9 cellular contexts compared by ENCODE assay signal in the genomic region with DNA sequence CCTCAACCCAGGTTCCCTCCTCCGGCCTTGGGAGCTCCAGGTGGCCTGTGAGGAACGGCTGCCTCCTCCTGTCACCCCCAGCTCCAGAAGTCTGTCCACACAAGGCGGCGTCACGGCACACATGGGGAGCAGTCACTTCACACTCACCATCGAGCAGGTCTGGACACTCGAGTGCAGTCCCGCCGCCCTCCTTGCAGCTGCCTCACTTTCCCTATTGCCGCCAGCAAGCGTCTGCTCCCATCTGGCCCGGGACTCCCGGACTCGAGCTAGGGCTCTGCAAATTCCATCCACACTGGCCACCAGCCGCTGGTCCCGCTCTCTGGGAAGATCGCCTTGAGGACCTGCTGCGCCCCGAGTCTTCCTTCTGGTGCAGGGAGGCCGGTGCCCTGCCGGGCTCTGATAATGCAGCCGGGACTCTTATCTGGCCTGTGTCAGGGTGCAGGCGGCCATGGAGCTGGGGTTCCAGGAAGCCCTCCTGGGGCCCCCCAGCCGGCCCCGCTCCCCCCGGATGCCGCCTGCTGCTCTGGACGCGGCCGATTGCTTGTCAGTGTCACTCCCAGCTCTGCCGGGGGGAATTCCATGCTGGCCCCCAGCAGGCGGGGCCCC. TPM values are rescaled to one million over a fixed set of nuclear protein-coding genes. Genes with fewer than 3 reads are reported as not detected.
DNase-seq lines count a peak whose midpoint lies in the region; ATAC-seq and TF ChIP-seq lines count a peak whose summit lies in the region.
"Had no signal": no experiment of that assay in that cellular context is flagged by ENCODE, and none has a peak within 500 bp of the region (broad histone marks: within the 10 kb centered on the region; RNA-seq: fewer than 3 reads in every experiment).

A gene with protein sequence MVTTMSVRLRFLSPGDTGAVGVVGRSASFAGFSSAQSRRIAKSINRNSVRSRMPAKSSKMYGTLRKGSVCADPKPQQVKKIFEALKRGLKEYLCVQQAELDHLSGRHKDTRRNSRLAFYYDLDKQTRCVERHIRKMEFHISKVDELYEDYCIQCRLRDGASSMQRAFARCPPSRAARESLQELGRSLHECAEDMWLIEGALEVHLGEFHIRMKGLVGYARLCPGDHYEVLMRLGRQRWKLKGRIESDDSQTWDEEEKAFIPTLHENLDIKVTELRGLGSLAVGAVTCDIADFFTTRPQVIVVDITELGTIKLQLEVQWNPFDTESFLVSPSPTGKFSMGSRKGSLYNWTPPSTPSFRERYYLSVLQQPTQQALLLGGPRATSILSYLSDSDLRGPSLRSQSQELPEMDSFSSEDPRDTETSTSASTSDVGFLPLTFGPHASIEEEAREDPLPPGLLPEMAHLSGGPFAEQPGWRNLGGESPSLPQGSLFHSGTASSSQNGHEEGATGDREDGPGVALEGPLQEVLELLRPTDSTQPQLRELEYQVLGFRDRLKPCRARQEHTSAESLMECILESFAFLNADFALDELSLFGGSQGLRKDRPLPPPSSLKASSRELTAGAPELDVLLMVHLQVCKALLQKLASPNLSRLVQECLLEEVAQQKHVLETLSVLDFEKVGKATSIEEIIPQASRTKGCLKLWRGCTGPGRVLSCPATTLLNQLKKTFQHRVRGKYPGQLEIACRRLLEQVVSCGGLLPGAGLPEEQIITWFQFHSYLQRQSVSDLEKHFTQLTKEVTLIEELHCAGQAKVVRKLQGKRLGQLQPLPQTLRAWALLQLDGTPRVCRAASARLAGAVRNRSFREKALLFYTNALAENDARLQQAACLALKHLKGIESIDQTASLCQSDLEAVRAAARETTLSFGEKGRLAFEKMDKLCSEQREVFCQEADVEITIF (minus strand): TSS at position 564 of the 606 bp plus-strand sequence. CDS start 414 bp downstream, at position 150.

- no peak within 1 kb of the TSS for H4K8ac ChIP-seq in trophoblast cell (ENCODE audit: low read depth, low read length)

- peaks cover 10% of the 10 kb centered on the region for H3K4me1 Mint-ChIP-seq in CD8-positive, alpha-beta T cell (ENCODE audit: low read depth)
- peaks cover 10% of the 10 kb centered on the region for H3K4me1 Mint-ChIP-seq in T-helper 17 cell

- H4K91ac ChIP-seq in trophoblast cell (ENCODE audit: low read depth, low read length): no peak within 1 kb of the TSS

- peaks cover 15% of the 10 kb centered on the region for H3K27me3 ChIP-seq in CD8-positive, alpha-beta T cell (ENCODE audit: insufficient read depth, low read length)
- H3K27me3 ChIP-seq in heart left ventricle (peaks cover 0 to 41% (median 6%) of the 10 kb centered on the region in 9 donors), trophoblast cell (ENCODE audit: insufficient read depth, low read length) (no peaks in the 10 kb centered on the region)

- peak within 1 kb of the TSS; percentile 66 for H3K4me2 ChIP-seq in trophoblast cell (ENCODE audit: low read length)

- no peaks in the 10 kb centered on the region for H3K4me1 ChIP-seq in CD8-positive, alpha-beta T cell (ENCODE audit: insufficient read depth, low read length)
- peaks cover 0 to 31% (median 12%) of the 10 kb centered on the region in 12 donors for H3K4me1 ChIP-seq in heart left ventricle
- peaks cover 9 to 17% of the 10 kb centered on the region in 2 experiments for H3K4me1 ChIP-seq in trophoblast cell (ENCODE audit: control insufficient read depth in 1 of 2, insufficient read depth in 2 of 2, low read length in 2 of 2)

- peaks cover 2% of the 10 kb centered on the region for H3K79me1 ChIP-seq in trophoblast cell (ENCODE audit: low read length)

- TF ChIP-seq POLR2A in heart left ventricle (IDR thresholded peaks at IDR 0.05): no peak

- no peak for TF ChIP-seq CTCF in CD8-positive, alpha-beta T cell (IDR thresholded peaks at IDR 0.05)
- TF ChIP-seq CTCF in VCaP (conservative IDR thresholded peaks at IDR 0.05) (no peak), heart left ventricle (IDR thresholded peaks at IDR 0.05) (peak in 1 of 12 donors; percentile 1)

- H3K18ac ChIP-seq in trophoblast cell (ENCODE audit: low read length): no peak within 1 kb of the TSS

- no peak within 1 kb of the TSS for H4K12ac ChIP-seq in trophoblast cell (ENCODE audit: low read depth, low read length)

- 5 to 11% (median 7%) methylated on average over 16 to 32 of the region's 32 CpGs for WGBS in heart left ventricle, 4 donors
- WGBS in trophoblast cell (ENCODE audit: extremely low coverage, insufficient coverage, insufficient read length): no CpG with 5 or more reads among the region's 32 CpGs

- no peaks in the 10 kb centered on the region for H3K36me3 ChIP-seq in CD8-positive, alpha-beta T cell (ENCODE audit: insufficient read depth, low read length)
- H3K36me3 ChIP-seq in heart left ventricle (no peaks in the 10 kb centered on the region), trophoblast cell (ENCODE audit: control insufficient read depth in 1 of 2, insufficient read depth in 2 of 2, low read length in 2 of 2) (no peaks in the 10 kb centered on the region)

- ATAC-seq in CD8-positive, alpha-beta T cell: no peak
- ATAC-seq in heart left ventricle (peak; percentile 9 to 43 (median 42)), GM18867 (IDR thresholded peaks at IDR 0.05; ENCODE audit: unreplicated experiment) (no peak), GM21381 (IDR thresholded peaks at IDR 0.05; ENCODE audit: unreplicated experiment) (no peak), T-helper 17 cell (no peak), GM18502 (IDR thresholded peaks at IDR 0.05; ENCODE audit: poor library complexity, unreplicated experiment) (no peak)

- POLR2A ChIA-PET in CD8-positive, alpha-beta T cell (lab: Charles Lee): no interaction called here

- no peak within 1 kb of the TSS for H2BK5ac ChIP-seq in trophoblast cell (ENCODE audit: low read depth, low read length, poor library complexity)

- H3K27me3 Mint-ChIP-seq in CD8-positive, alpha-beta T cell (ENCODE audit: low read depth): peaks cover 45% of the 10 kb centered on the region
- H3K27me3 Mint-ChIP-seq in T-helper 17 cell: peaks cover 54% of the 10 kb centered on the region

- H3K79me2 ChIP-seq in trophoblast cell (ENCODE audit: control insufficient read depth, insufficient read depth, low read length, poor library complexity): no peaks in the 10 kb centered on the region

- peak within 1 kb of the TSS; percentile 51 for H3K4me3 Mint-ChIP-seq in CD8-positive, alpha-beta T cell
- no peak within 1 kb of the TSS for H3K4me3 Mint-ChIP-seq in T-helper 17 cell

- intact Hi-C loops in CD8-positive, alpha-beta T cell (cut with DNase I, micrococcal nuclease): no loop called here
- intact Hi-C loops in heart left ventricle (cut with DNase I): no loop called here

- H2AFZ ChIP-seq in trophoblast cell (ENCODE audit: insufficient read depth, low read length, poor library complexity): no peak within 1 kb of the TSS

- no peak within 1 kb of the TSS for H2BK120ac ChIP-seq in trophoblast cell (ENCODE audit: insufficient read depth, low read length, poor library complexity)

- H3K36me3 Mint-ChIP-seq in CD8-positive, alpha-beta T cell: no peaks in the 10 kb centered on the region
- H3K36me3 Mint-ChIP-seq in T-helper 17 cell (ENCODE audit: low read depth): peaks cover 4% of the 10 kb centered on the region

- H3K4me3 ChIP-seq in CD8-positive, alpha-beta T cell (ENCODE audit: low read depth, low read length): no peak within 1 kb of the TSS
- H3K4me3 ChIP-seq in heart left ventricle (peak within 1 kb of the TSS; percentile 29 to 63 (median 52)), trophoblast cell (ENCODE audit: low read depth, low read length) (peak within 1 kb of the TSS; percentile 18)

- H3K4ac ChIP-seq in trophoblast cell (ENCODE audit: low read depth, low read length): no peak within 1 kb of the TSS

- no peak within 1 kb of the TSS for H3K27ac ChIP-seq in CD8-positive, alpha-beta T cell (ENCODE audit: low read depth, low read length)
- H3K27ac ChIP-seq in VCaP (peak within 1 kb of the TSS; percentile 22; the same call in 1 of the 2 replicates), heart left ventricle (peak within 1 kb of the TSS in 11 of 12 donors; percentile 24 to 76 (median 69)), trophoblast cell (ENCODE audit: low read depth, low read length) (no peak within 1 kb of the TSS)

- no peak for DNase-seq in CD8-positive, alpha-beta T cell
- peak in 3 of 5 donors; percentile 23 to 69 (median 45) for DNase-seq in heart left ventricle
- no peak for DNase-seq in trophoblast cell
- DNase-seq in T-helper 17 cell: no peak

- H2BK12ac ChIP-seq in trophoblast cell (ENCODE audit: low read length): no peak within 1 kb of the TSS

- H3K9ac ChIP-seq in trophoblast cell (ENCODE audit: low read length): no peak within 1 kb of the TSS

- no peaks in the 10 kb centered on the region for H3K9me3 Mint-ChIP-seq in CD8-positive, alpha-beta T cell

- no peak within 1 kb of the TSS for H2AK5ac ChIP-seq in trophoblast cell (ENCODE audit: low read length)

- H3K27ac Mint-ChIP-seq in CD8-positive, alpha-beta T cell: no peak within 1 kb of the TSS
- H3K27ac Mint-ChIP-seq in T-helper 17 cell: no peak within 1 kb of the TSS

- H3K14ac ChIP-seq in trophoblast cell (ENCODE audit: low read length): no peak within 1 kb of the TSS

- CTCF ChIA-PET in CD8-positive, alpha-beta T cell (lab: Charles Lee): no interaction called here

- H3K23ac ChIP-seq in trophoblast cell (ENCODE audit: low read length): no peak within 1 kb of the TSS

- no peaks in the 10 kb centered on the region for H3K9me3 ChIP-seq in CD8-positive, alpha-beta T cell (ENCODE audit: low read length)
- H3K9me3 ChIP-seq in heart left ventricle (no peaks in the 10 kb centered on the region), trophoblast cell (ENCODE audit: insufficient read depth, low read depth, low read length) (no peaks in the 10 kb centered on the region), T-helper 17 cell (ENCODE audit: control insufficient read depth, low read length, poor library complexity, severe bottlenecking) (no peaks in the 10 kb centered on the region)

RNA-seq across cellular contexts. Expression of the gene that starts here (rescaled TPM):
- not detected for total RNA-seq in CD8-positive, alpha-beta T cell
- 10 to 100 TPM in 2 of 9 donors, 1 to 10 TPM in 7; 2.4 to 10.4 (median 4.9) TPM for total RNA-seq in heart left ventricle
- polyA plus RNA-seq in heart left ventricle: 10 to 100 TPM in 1 of 2 donors, 1 to 10 TPM in 1; 3.0 to 20.7 TPM
- polyA plus RNA-seq in trophoblast cell (2013): 0.12 and 0.15 TPM in 2 replicates
- 1 to 10 TPM in 1 of 2 donors, not detected in 1; 2.1 TPM for total RNA-seq in T-helper 17 cell
- total RNA-seq: SK-MEL-5 had no signal

Comparison
In these comparisons a context has a peak if more than half of its experiments do, and no peak if none do; other contexts are left out.
1. ATAC-seq: peak in heart left ventricle (4 of 4); none in CD8-positive, alpha-beta T cell (single experiment), GM18867 (single experiment), GM21381 (single experiment), T-helper 17 cell (single experiment) and GM18502 (single experiment).
2. DNase-seq: peak in heart left ventricle (3 of 5); none in CD8-positive, alpha-beta T cell (0 of 7), trophoblast cell (0 of 2) and T-helper 17 cell (0 of 3).
3. H3K27ac ChIP-seq: peak in VCaP (single experiment) and heart left ventricle (11 of 12); none in CD8-positive, alpha-beta T cell (single experiment) and trophoblast cell (single experiment).